Comparison of ENCODE assay signal across 2 cellular contexts in genomic region chr18:5031216-5031615, GRCh38.
A peak's percentile ranks its signal among the peaks of the same experiment; 100 is the strongest.
TF ChIP-seq lines count a peak whose summit lies in the region.

No MANE protein-coding gene starts in this region.

TF ChIP-seq in GM12878, 131 proteins besides CTCF, POLR2A, EP300 and RAD21 (continued from another document and continues in another):
- TF ChIP-seq, protein P1, sequence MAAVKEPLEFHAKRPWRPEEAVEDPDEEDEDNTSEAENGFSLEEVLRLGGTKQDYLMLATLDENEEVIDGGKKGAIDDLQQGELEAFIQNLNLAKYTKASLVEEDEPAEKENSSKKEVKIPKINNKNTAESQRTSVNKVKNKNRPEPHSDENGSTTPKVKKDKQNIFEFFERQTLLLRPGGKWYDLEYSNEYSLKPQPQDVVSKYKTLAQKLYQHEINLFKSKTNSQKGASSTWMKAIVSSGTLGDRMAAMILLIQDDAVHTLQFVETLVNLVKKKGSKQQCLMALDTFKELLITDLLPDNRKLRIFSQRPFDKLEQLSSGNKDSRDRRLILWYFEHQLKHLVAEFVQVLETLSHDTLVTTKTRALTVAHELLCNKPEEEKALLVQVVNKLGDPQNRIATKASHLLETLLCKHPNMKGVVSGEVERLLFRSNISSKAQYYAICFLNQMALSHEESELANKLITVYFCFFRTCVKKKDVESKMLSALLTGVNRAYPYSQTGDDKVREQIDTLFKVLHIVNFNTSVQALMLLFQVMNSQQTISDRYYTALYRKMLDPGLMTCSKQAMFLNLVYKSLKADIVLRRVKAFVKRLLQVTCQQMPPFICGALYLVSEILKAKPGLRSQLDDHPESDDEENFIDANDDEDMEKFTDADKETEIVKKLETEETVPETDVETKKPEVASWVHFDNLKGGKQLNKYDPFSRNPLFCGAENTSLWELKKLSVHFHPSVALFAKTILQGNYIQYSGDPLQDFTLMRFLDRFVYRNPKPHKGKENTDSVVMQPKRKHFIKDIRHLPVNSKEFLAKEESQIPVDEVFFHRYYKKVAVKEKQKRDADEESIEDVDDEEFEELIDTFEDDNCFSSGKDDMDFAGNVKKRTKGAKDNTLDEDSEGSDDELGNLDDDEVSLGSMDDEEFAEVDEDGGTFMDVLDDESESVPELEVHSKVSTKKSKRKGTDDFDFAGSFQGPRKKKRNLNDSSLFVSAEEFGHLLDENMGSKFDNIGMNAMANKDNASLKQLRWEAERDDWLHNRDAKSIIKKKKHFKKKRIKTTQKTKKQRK (IDR thresholded peaks at IDR 0.05; ENCODE audit: low read depth, low read length): no peak
- TF ChIP-seq SREBF2 (IDR thresholded peaks at IDR 0.05; ENCODE audit: low read length): no peak
- no peak for TF ChIP-seq SIN3A (IDR thresholded peaks at IDR 0.05; ENCODE audit: low read depth, low read length)
- TF ChIP-seq ATF7 (IDR thresholded peaks at IDR 0.05; ENCODE audit: low read depth): 0 out of 2 replicates have a peak, but pooled peaks have one; percentile 17
- no peak for TF ChIP-seq ETV6 (conservative IDR thresholded peaks at IDR 0.05 in 1 of 2, IDR thresholded peaks at IDR 0.05 in 1 of 2; ENCODE audit: borderline replicate concordance in 1 of 2, low read depth in 1 of 2)
- TF ChIP-seq SMAD1 (IDR thresholded peaks at IDR 0.05; ENCODE audit: low read depth, partially characterized antibody): no peak
- no peak for TF ChIP-seq SMAD5 (IDR thresholded peaks at IDR 0.05; ENCODE audit: low read depth)
- TF ChIP-seq, protein P2, sequence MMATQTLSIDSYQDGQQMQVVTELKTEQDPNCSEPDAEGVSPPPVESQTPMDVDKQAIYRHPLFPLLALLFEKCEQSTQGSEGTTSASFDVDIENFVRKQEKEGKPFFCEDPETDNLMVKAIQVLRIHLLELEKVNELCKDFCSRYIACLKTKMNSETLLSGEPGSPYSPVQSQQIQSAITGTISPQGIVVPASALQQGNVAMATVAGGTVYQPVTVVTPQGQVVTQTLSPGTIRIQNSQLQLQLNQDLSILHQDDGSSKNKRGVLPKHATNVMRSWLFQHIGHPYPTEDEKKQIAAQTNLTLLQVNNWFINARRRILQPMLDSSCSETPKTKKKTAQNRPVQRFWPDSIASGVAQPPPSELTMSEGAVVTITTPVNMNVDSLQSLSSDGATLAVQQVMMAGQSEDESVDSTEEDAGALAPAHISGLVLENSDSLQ (IDR thresholded peaks at IDR 0.05): no peak
- TF ChIP-seq, protein P3, sequence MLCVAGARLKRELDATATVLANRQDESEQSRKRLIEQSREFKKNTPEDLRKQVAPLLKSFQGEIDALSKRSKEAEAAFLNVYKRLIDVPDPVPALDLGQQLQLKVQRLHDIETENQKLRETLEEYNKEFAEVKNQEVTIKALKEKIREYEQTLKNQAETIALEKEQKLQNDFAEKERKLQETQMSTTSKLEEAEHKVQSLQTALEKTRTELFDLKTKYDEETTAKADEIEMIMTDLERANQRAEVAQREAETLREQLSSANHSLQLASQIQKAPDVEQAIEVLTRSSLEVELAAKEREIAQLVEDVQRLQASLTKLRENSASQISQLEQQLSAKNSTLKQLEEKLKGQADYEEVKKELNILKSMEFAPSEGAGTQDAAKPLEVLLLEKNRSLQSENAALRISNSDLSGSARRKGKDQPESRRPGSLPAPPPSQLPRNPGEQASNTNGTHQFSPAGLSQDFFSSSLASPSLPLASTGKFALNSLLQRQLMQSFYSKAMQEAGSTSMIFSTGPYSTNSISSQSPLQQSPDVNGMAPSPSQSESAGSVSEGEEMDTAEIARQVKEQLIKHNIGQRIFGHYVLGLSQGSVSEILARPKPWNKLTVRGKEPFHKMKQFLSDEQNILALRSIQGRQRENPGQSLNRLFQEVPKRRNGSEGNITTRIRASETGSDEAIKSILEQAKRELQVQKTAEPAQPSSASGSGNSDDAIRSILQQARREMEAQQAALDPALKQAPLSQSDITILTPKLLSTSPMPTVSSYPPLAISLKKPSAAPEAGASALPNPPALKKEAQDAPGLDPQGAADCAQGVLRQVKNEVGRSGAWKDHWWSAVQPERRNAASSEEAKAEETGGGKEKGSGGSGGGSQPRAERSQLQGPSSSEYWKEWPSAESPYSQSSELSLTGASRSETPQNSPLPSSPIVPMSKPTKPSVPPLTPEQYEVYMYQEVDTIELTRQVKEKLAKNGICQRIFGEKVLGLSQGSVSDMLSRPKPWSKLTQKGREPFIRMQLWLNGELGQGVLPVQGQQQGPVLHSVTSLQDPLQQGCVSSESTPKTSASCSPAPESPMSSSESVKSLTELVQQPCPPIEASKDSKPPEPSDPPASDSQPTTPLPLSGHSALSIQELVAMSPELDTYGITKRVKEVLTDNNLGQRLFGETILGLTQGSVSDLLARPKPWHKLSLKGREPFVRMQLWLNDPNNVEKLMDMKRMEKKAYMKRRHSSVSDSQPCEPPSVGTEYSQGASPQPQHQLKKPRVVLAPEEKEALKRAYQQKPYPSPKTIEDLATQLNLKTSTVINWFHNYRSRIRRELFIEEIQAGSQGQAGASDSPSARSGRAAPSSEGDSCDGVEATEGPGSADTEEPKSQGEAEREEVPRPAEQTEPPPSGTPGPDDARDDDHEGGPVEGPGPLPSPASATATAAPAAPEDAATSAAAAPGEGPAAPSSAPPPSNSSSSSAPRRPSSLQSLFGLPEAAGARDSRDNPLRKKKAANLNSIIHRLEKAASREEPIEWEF (IDR thresholded peaks at IDR 0.05; ENCODE audit: insufficient replicate concordance, low read depth, low read length): no peak
- TF ChIP-seq POU2F2 (IDR thresholded peaks at IDR 0.05; ENCODE audit: borderline replicate concordance, low read depth, low read length): no peak
- TF ChIP-seq MTA2 (IDR thresholded peaks at IDR 0.05; ENCODE audit: low read depth): peak; percentile 81; the same call in 1 of the 2 replicates
- TF ChIP-seq KAT2A (conservative IDR thresholded peaks at IDR 0.05; ENCODE audit: control insufficient read depth, low read depth, low read length): no peak

TF ChIP-seq in H1, 55 proteins besides CTCF, POLR2A, EP300 and RAD21 (continued from another document):
- TF ChIP-seq GTF2F1 (IDR thresholded peaks at IDR 0.05; ENCODE audit: borderline replicate concordance, low read depth, low read length) (no peak), SAP30 (IDR thresholded peaks at IDR 0.05; ENCODE audit: insufficient read depth, insufficient replicate concordance, low read length) (no peak), RFX5 (IDR thresholded peaks at IDR 0.05; ENCODE audit: borderline replicate concordance, low read depth, low read length) (no peak), FOSL1 (IDR thresholded peaks at IDR 0.05; ENCODE audit: insufficient read depth, low read depth, low read length) (no peak)
TF ChIP-seq in H1: peak in this region for 0.
